ENCODE assay signal across 8 cellular contexts in the genomic region with DNA sequence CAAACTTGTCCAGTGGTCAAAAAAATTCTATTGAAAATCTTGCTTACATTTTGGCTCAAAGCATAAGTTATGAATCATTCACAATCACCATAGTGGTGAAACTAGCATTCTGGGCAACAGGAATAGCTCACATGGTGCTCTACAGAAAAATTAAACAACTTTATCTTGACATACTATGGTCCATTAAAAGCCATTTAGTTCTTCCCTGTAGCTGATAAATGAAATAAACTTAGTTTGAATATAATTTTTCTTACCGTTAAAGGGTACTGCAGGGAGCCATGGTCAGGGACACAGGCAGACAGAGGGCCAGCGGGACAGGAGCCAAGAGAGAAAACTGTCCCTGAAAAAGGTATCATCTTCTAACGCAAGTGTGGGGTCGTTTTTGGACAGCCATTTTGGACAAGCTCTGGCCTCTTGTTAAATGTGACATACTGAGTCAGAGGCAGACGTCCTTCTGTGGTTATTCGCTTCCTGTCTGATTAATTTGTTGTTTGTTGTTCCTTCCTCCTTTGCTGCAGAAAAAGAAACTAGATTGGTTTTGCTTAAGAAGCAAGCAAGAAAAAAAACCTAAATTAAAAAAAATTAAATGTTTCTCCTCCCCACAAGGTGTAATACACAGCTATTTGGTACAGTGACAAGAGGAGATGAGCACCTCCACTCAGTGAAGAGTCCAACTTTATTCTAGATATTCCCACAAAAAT. TPM values are rescaled to one million over a fixed set of nuclear protein-coding genes. Genes with fewer than 3 reads are reported as not detected.
A peak's percentile ranks its signal among the peaks of the same experiment; 100 is the strongest.
DNase-seq lines count a peak whose midpoint lies in the region; ATAC-seq and FAIRE-seq lines count a peak whose summit lies in the region.

A gene with protein sequence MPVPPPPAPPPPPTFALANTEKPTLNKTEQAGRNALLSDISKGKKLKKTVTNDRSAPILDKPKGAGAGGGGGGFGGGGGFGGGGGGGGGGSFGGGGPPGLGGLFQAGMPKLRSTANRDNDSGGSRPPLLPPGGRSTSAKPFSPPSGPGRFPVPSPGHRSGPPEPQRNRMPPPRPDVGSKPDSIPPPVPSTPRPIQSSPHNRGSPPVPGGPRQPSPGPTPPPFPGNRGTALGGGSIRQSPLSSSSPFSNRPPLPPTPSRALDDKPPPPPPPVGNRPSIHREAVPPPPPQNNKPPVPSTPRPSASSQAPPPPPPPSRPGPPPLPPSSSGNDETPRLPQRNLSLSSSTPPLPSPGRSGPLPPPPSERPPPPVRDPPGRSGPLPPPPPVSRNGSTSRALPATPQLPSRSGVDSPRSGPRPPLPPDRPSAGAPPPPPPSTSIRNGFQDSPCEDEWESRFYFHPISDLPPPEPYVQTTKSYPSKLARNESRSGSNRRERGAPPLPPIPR (minus strand): TSS at position 458 of the 701 bp plus-strand sequence. CDS start 12,231 bp downstream, outside the sequence.

- in situ Hi-C loops in ACHN (cut with HindIII; ENCODE audit: low pct_ligation_motif_present, low pct_unique_long_range_greater_than_20kb, low sequenced_read_pairs), result no loop called here

- H3K9me3 ChIP-seq in right cardiac atrium (ENCODE audit: control insufficient read depth, low read length), result no peaks in the 10 kb centered on the region

- ATAC-seq in HG02588 (IDR thresholded peaks at IDR 0.05; ENCODE audit: unreplicated experiment), result peak; percentile 48
- peak in 1 of 2 donors; percentile 44 for ATAC-seq in right cardiac atrium

- intact Hi-C loops in right cardiac atrium (cut with DNase I), result no loop called here

- H3K4me1 Mint-ChIP-seq in activated naive CD8-positive, alpha-beta T cell (ENCODE audit: low read depth), result peaks cover 77% of the 10 kb centered on the region

- H3K27me3 Mint-ChIP-seq in activated naive CD8-positive, alpha-beta T cell, result no peaks in the 10 kb centered on the region

- FAIRE-seq in GM18507 (lab: Jason Lieb, UNC), result peak; percentile 97

- peak within 1 kb of the TSS; percentile 41 for H3K4me3 ChIP-seq in right cardiac atrium (ENCODE audit: low read length)

- H3K9me3 Mint-ChIP-seq in activated naive CD8-positive, alpha-beta T cell (ENCODE audit: low read depth), result no peaks in the 10 kb centered on the region

- H3K27ac Mint-ChIP-seq in activated naive CD8-positive, alpha-beta T cell, result peak within 1 kb of the TSS; percentile 97

- H3K36me3 Mint-ChIP-seq in activated naive CD8-positive, alpha-beta T cell, result peaks cover 8% of the 10 kb centered on the region

- peak within 1 kb of the TSS; percentile 48 for H3K27ac ChIP-seq in right cardiac atrium (ENCODE audit: low read length)

- peak within 1 kb of the TSS; percentile 92 for H3K4me3 Mint-ChIP-seq in activated naive CD8-positive, alpha-beta T cell

- H3K27me3 ChIP-seq in right cardiac atrium (ENCODE audit: control insufficient read depth, insufficient read depth), result no peaks in the 10 kb centered on the region

- DNase-seq in GM18507 (ENCODE audit: extremely low spot score, insufficient read length, low read depth) (no peak), NOMO-1 treated with dmso at 0.1 percent for 144 hours (lab: John Stamatoyannopoulos, UW; ENCODE audit: unreplicated experiment) (peak; percentile 80), right cardiac atrium (no peak), stromal cell of bone marrow (ENCODE audit: low read depth) (peak; percentile 57), ACHN (no peak), NCI-H2029 (lab: John Stamatoyannopoulos, UW) (no peak)

- H3K4me1 ChIP-seq in right cardiac atrium (ENCODE audit: control insufficient read depth, insufficient read depth, low read length), result no peaks in the 10 kb centered on the region

- 50% methylated on average over 6 of the region's 6 CpGs for WGBS in right cardiac atrium

RNA-seq across cellular contexts. Expression of the gene that starts here (rescaled TPM):
- total RNA-seq in right cardiac atrium, result 10 to 100 TPM; 20.3 to 30.0 (median 27.7) TPM
- 12.2 TPM for polyA plus RNA-seq in right cardiac atrium

Comparison
In these comparisons a context has a peak if more than half of its experiments do, and no peak if none do; other contexts are left out.
1. DNase-seq: peak in NOMO-1 treated with dmso at 0.1 percent for 144 hours (single experiment) and stromal cell of bone marrow (single experiment); none in GM18507 (single experiment), right cardiac atrium (0 of 3), ACHN (single experiment) and NCI-H2029 (single experiment).